1 cellular context compared by ENCODE assay signal in genomic region chr1:106189780-106190179, GRCh38.
TF ChIP-seq lines count a peak whose summit lies in the region.

No MANE protein-coding gene starts in this region.

TF ChIP-seq in WTC11, 78 proteins besides CTCF, POLR2A, EP300 and RAD21:
- TF ChIP-seq NFE2L1 (CRISPR knock-in tag; IDR thresholded peaks at IDR 0.05) (no peak), ATF6 (CRISPR knock-in tag; IDR thresholded peaks at IDR 0.05) (no peak), ZNF512 (CRISPR knock-in tag; IDR thresholded peaks at IDR 0.05; ENCODE audit: borderline replicate concordance) (no peak), MXD4 (CRISPR knock-in tag; IDR thresholded peaks at IDR 0.05; ENCODE audit: borderline replicate concordance) (no peak), PRRX2 (CRISPR knock-in tag; IDR thresholded peaks at IDR 0.05) (no peak), OVOL2 (CRISPR knock-in tag; IDR thresholded peaks at IDR 0.05; ENCODE audit: borderline replicate concordance) (no peak), PREB (CRISPR knock-in tag; IDR thresholded peaks at IDR 0.05; ENCODE audit: borderline replicate concordance) (no peak), TEAD4 (CRISPR knock-in tag; IDR thresholded peaks at IDR 0.05) (no peak), IRF2 (CRISPR knock-in tag; IDR thresholded peaks at IDR 0.05; ENCODE audit: borderline replicate concordance, low read depth) (no peak), ZNF263 (CRISPR knock-in tag; IDR thresholded peaks at IDR 0.05; ENCODE audit: low read depth) (no peak), ZNF121 (CRISPR knock-in tag; IDR thresholded peaks at IDR 0.05) (no peak), FOXP1 (CRISPR knock-in tag; IDR thresholded peaks at IDR 0.05; ENCODE audit: borderline replicate concordance) (no peak), ZMAT4 (CRISPR knock-in tag; IDR thresholded peaks at IDR 0.05) (no peak), ZNF671 (CRISPR knock-in tag; IDR thresholded peaks at IDR 0.05) (no peak), TEAD1 (CRISPR knock-in tag; IDR thresholded peaks at IDR 0.05) (no peak), ATF1 (CRISPR knock-in tag; IDR thresholded peaks at IDR 0.05) (no peak), ZBTB43 (CRISPR knock-in tag; IDR thresholded peaks at IDR 0.05) (no peak)
